In the genomic region with DNA sequence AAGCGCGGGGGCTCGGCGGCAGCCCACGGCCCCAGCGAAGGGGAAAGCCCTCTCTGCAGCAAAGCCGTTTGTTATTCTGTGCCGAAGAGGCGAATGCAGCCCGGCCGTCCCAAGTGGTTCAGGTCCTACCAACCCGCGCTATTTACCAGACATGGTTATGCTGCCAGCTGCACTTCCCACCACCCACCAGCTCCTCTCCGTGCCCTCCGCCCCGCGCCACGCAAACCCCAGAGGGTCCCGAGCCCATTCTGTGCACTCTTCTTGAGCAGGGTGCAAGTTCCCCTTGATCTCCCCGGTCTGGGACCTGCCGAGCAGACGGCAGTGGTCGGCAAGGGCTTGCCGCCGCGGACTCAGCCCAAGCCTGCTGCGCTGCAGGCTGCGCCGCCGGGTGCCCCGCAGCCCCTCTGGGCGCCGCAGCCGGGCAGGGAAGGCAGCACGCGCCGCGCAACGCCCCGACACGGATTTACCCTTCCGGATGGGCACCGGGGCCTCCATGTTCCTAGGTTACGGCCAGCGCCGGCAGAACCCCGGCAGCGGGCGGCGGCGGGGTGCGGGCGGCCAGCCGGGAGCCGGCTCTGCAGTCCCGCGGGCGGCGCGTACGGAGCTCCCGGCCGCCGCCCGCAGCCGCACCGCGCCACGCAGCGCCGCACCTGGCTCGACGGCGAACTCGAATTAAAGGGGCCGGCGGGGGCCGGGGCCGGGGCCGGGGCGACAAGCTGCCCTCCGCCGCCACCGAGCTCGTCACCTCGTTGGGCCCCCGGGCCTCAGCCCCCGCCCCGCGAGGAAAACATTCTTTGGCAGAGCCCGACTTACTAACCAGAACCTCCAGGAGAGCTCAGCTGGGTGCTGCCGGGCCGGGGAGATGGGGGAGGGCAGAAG, we compare ENCODE assay signal across 8 cellular contexts. TPM values are rescaled to one million over a fixed set of nuclear protein-coding genes. Genes with fewer than 3 reads are reported as not detected.
A peak's percentile ranks its signal among the peaks of the same experiment; 100 is the strongest.
DNase-seq lines count a peak whose midpoint lies in the region; ATAC-seq and TF ChIP-seq lines count a peak whose summit lies in the region.

No MANE protein-coding gene starts in this region.

- H3K36me3 ChIP-seq in MM.1S (replicated peaks; ENCODE audit: insufficient read depth, low read length) (no peaks in the 10 kb centered on the region), breast epithelium (no peaks in the 10 kb centered on the region)

- H3F3A ChIP-seq in MM.1S (ENCODE audit: insufficient read depth, low read length): no peaks in the 10 kb centered on the region

- TF ChIP-seq POLR2A in breast epithelium (IDR thresholded peaks at IDR 0.05) (no peak), lower leg skin (IDR thresholded peaks at IDR 0.05) (no peak)

- H3K4me1 ChIP-seq in MM.1S (ENCODE audit: low read length): no peaks in the 10 kb centered on the region
- peaks cover 0 to 8% of the 10 kb centered on the region in 2 donors for H3K4me1 ChIP-seq in breast epithelium

- H3K4me3 ChIP-seq in MM.1S (ENCODE audit: low read length): peak overlapping the region; percentile 59
- H3K4me3 ChIP-seq in breast epithelium: peak overlapping the region; percentile 51 to 77 (median 58)
- H3K4me3 ChIP-seq in lower leg skin (ENCODE audit: low read depth, poor library complexity, severe bottlenecking): peak overlapping the region; percentile 27

- TF ChIP-seq CTCF in MM.1S (IDR thresholded peaks at IDR 0.05; ENCODE audit: low read length): no peak
- no peak for TF ChIP-seq CTCF in breast epithelium (IDR thresholded peaks at IDR 0.05)
- no peak for TF ChIP-seq CTCF in lower leg skin (IDR thresholded peaks at IDR 0.05)

- H3K9me3 ChIP-seq in MM.1S (replicated peaks; ENCODE audit: insufficient read depth, low read length) (no peaks in the 10 kb centered on the region), breast epithelium (no peaks in the 10 kb centered on the region)

- 0 out of 2 replicates have a peak, but pooled peaks cover 11% of the 10 kb centered on the region for H3K27me3 ChIP-seq in MM.1S (replicated peaks; ENCODE audit: insufficient read depth, low read length)
- H3K27me3 ChIP-seq in breast epithelium: peaks cover 0 to 46% of the 10 kb centered on the region in 2 donors

- DNase-seq in C1 segment of cervical spinal cord (lab: John Stamatoyannopoulos, UW) (peak in 8 of 14 donors; percentile 46 to 70 (median 62)), MM.1S (no peak), breast epithelium (ENCODE audit: low spot score in 2 of 2) (no peak), lower leg skin (ENCODE audit: low spot score in 2 of 2) (peak in 1 of 2 donors; percentile 81), substantia nigra (lab: John Stamatoyannopoulos, UW) (peak in 32 of 49 donors; percentile 11 to 75 (median 54)), inferior parietal cortex (ENCODE audit: extremely low spot score) (no peak)

- no peaks in the 10 kb centered on the region for H3K9me2 ChIP-seq in MM.1S (replicated peaks; ENCODE audit: insufficient read depth, low read length)

- H3K4me2 ChIP-seq in MM.1S (ENCODE audit: low read depth, low read length): peak overlapping the region; percentile 95

- ATAC-seq in HG02588 (IDR thresholded peaks at IDR 0.05; ENCODE audit: unreplicated experiment) (no peak), HG03442 (IDR thresholded peaks at IDR 0.05; ENCODE audit: unreplicated experiment) (no peak)

- 0 out of 2 replicates have a peak overlapping the region, but pooled peaks have one; percentile 31 for H2AFZ ChIP-seq in MM.1S (ENCODE audit: low read length)

- no peak overlapping the region for H3K9ac ChIP-seq in MM.1S (ENCODE audit: low read length)

- H3K27ac ChIP-seq in MM.1S (ENCODE audit: low read length) (no peak overlapping the region), breast epithelium (no peak overlapping the region), substantia nigra (ENCODE audit: low read depth, low read length, poor library complexity, severe bottlenecking) (peak overlapping the region; percentile 84)

- H4K20me1 ChIP-seq in MM.1S (ENCODE audit: insufficient read depth, low read length): no peaks in the 10 kb centered on the region

- no peaks in the 10 kb centered on the region for H3K79me2 ChIP-seq in MM.1S (ENCODE audit: low read length)

- intact Hi-C loops in breast epithelium (cut with DNase I; ENCODE audit: low total_unique reads): no loop called here
- intact Hi-C loops in lower leg skin (cut with DNase I; ENCODE audit: low total_unique reads): no loop called here

- WGBS in lower leg skin, 2 donors: 0 to 2% methylated on average over 24 to 59 of the region's 93 CpGs

RNA-seq across cellular contexts. Expression of a gene that starts 0.9 kb away (rescaled TPM):
- 10 to 100 TPM in 1 of 3 donors, under 1 TPM in 2; 0.33 to 13.8 (median 0.59) TPM for total RNA-seq in breast epithelium
- total RNA-seq in lower leg skin: under 1 TPM in 2 of 4 donors, not detected in 2; 0.65 to 0.88 TPM

Comparison
In these comparisons a context has a peak if more than half of its experiments do, and no peak if none do; other contexts are left out.
1. DNase-seq: peak in C1 segment of cervical spinal cord (8 of 14) and substantia nigra (32 of 49); none in MM.1S (single experiment), breast epithelium (0 of 2) and inferior parietal cortex (single experiment).
2. Peak in every context shown above with its lines, with median percentiles within 50 percentile points of each other: H3K4me3 ChIP-seq.